Comparison of ENCODE assay signal across 27 cellular contexts in the genomic region with DNA sequence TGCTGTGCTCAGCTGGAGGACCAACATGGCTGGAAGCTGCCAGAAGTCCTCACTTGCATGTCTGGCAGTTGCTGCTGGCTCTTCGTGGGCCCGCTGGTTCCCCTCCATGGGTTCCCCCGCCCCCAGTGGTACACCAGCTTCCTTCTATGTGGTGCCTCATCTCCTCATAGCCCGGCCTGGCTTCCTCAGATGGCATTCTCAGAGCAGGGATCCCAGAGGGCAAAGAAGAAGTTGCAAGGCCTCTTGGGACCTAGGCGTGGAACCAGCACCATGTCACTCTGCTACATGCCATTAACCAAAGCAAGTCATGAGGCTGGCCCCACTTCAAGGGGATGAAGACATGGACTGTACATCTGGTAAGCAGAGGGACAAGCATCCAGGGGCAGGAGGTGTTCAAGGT. TPM values are rescaled to one million over a fixed set of nuclear protein-coding genes. Genes with fewer than 3 reads are reported as not detected.
DNase-seq lines count a peak whose midpoint lies in the region; ATAC-seq and TF ChIP-seq lines count a peak whose summit lies in the region.
"Had no signal": no experiment of that assay in that cellular context is flagged by ENCODE, and none has a peak within 500 bp of the region (broad histone marks: within the 10 kb centered on the region; RNA-seq: fewer than 3 reads in every experiment).

No MANE protein-coding gene starts in this region.

- H3K27me3 ChIP-seq in Loucy (ENCODE audit: insufficient read depth, low read length, poor library complexity, severe bottlenecking) (no peaks in the 10 kb centered on the region), osteoblast (ENCODE audit: insufficient read depth, low read length) (peaks cover 83% of the 10 kb centered on the region)

- H3K4me3 ChIP-seq in Loucy (ENCODE audit: low read length, poor library complexity, severe bottlenecking) (no peak overlapping the region), osteoblast (ENCODE audit: insufficient read depth, low read length) (no peak overlapping the region), coronary artery (no peak overlapping the region)
- H3K4me3 ChIP-seq: MG63 had no signal

- peaks cover 60% of the 10 kb centered on the region for H3K4me1 ChIP-seq in Loucy (ENCODE audit: insufficient read depth, low read length, poor library complexity, severe bottlenecking)
- H3K4me1 ChIP-seq in osteoblast (ENCODE audit: insufficient read depth, low read length): peaks cover 3% of the 10 kb centered on the region

- DNase-seq in CD1c-positive myeloid dendritic cell (ENCODE audit: extremely low spot score): peak; percentile 61
- DNase-seq in UCSD-AML1 (lab: John Stamatoyannopoulos, UW; ENCODE audit: unreplicated experiment): peak; percentile 37
- DNase-seq in osteoblast (ENCODE audit: insufficient read length, low spot score, missing footprints): peak; percentile 69
- DNase-seq in coronary artery (ENCODE audit: low spot score): no peak
- DNase-seq in ureter (ENCODE audit: low spot score): no peak
- DNase-seq: AML-193; CD8-positive, alpha-beta memory T cell; DMS 273 treated with DMSO at 0.1 percent for 48 hours; DMS79; KBM-7; MG63; NCI-H1048; NCI-H1417; NCI-H1694; NCI-H2081; NCI-H2227 treated with DMSO at 0.1 percent for 48 hours; NCI-H526 treated with DMSO at 0.1 percent for 48 hours; SHP77; SW 1271 had no signal

- no peaks in the 10 kb centered on the region for H3K9me3 ChIP-seq in Loucy (ENCODE audit: insufficient read depth, low read depth, low read length)
- no peaks in the 10 kb centered on the region for H3K9me3 ChIP-seq in osteoblast (ENCODE audit: low read depth, low read length)
- H3K9me3 ChIP-seq: MG63 had no signal

- H4K20me1 ChIP-seq in Loucy (ENCODE audit: insufficient read depth, low read length, poor library complexity, severe bottlenecking): no peaks in the 10 kb centered on the region
- H4K20me1 ChIP-seq in osteoblast (ENCODE audit: insufficient read depth, low read length): no peaks in the 10 kb centered on the region

- H2AFZ ChIP-seq in Loucy (ENCODE audit: low read length): peak overlapping the region; percentile 29; the same call in 1 of the 2 replicates
- H2AFZ ChIP-seq in osteoblast (ENCODE audit: low read length): no peak overlapping the region

- no peaks in the 10 kb centered on the region for H3K79me2 ChIP-seq in Loucy (ENCODE audit: insufficient read depth, low read length)
- H3K79me2 ChIP-seq in osteoblast (ENCODE audit: insufficient read depth, low read length): no peaks in the 10 kb centered on the region

- TF ChIP-seq CTCF in Loucy (conservative IDR thresholded peaks at IDR 0.05; ENCODE audit: low read length): no peak
- TF ChIP-seq CTCF in osteoblast (IDR thresholded peaks at IDR 0.05; ENCODE audit: extremely low read depth, low read depth, low read length): no peak
- no peak for TF ChIP-seq CTCF in coronary artery (IDR thresholded peaks at IDR 0.05)

- H3K4me2 ChIP-seq in Loucy (ENCODE audit: low read depth, low read length, poor library complexity, severe bottlenecking) (no peak overlapping the region), osteoblast (ENCODE audit: insufficient read depth, low read length) (no peak overlapping the region)

- H3K36me3 ChIP-seq in Loucy (ENCODE audit: insufficient read depth, low read length) (no peaks in the 10 kb centered on the region), osteoblast (ENCODE audit: insufficient read depth, low read length) (no peaks in the 10 kb centered on the region)
- H3K36me3 ChIP-seq: MG63 had no signal

- H3F3A ChIP-seq in Loucy (ENCODE audit: low read depth): peaks cover 12% of the 10 kb centered on the region; the same call in 1 of the 2 replicates

- no peaks in the 10 kb centered on the region for H3K9me2 ChIP-seq in Loucy (replicated peaks; ENCODE audit: low read depth, low read length)

- no peak overlapping the region for H3K9ac ChIP-seq in Loucy (ENCODE audit: low read depth, low read length, poor library complexity, severe bottlenecking)

- no peak for ATAC-seq in HG03025 (IDR thresholded peaks at IDR 0.05; ENCODE audit: low FRiP score, unreplicated experiment)
- ATAC-seq: Panc1 had no signal

- H3K27ac ChIP-seq in osteoblast (ENCODE audit: low read depth, low read length): no peak overlapping the region
- H3K27ac ChIP-seq in coronary artery: no peak overlapping the region
- H3K27ac ChIP-seq: C4-2B, RWPE1 had no signal

RNA-seq across cellular contexts. Expression of a gene that starts 2.9 kb away (rescaled TPM):
- total RNA-seq in osteoblast (not detected in 2 replicates), ureter (2.1 TPM)
- total RNA-seq: LHCN-M2 had no signal

RNA-seq across cellular contexts. Expression of a gene that starts 4.4 kb away (rescaled TPM):
- not detected in 2 replicates for total RNA-seq in osteoblast
- 2.1 TPM for total RNA-seq in ureter
- total RNA-seq: LHCN-M2, NCI-H460, OCI-LY7 had no signal

Comparison
In these comparisons a context has a peak if more than half of its experiments do, and no peak if none do; other contexts are left out.
1. DNase-seq: peak in CD1c-positive myeloid dendritic cell (single experiment), UCSD-AML1 (single experiment) and osteoblast (single experiment); none in coronary artery (single experiment) and ureter (single experiment).